In genomic region chr2:210002158-210003157, GRCh38 we compare ENCODE assay signal across 8 cellular contexts.
DNase-seq lines count a peak whose midpoint lies in the region; ATAC-seq lines count a peak whose summit lies in the region.

Gene RPE, plus strand, starts transcription at chr2:210002638. Its CDS starts 24 bp downstream, at chr2:210002662.

- peaks cover 0 to 37% (median 31%) of the 10 kb centered on the region in 11 experiments; a peak in 19 of 22 replicates for H3K36me3 ChIP-seq in BLaER1 treated with 17β-estradiol and CSF1 and Interleukin-3, amounts not matched to agents 10 nM and 100 nM

- peak within 1 kb of the TSS; percentile 81 to 99 (median 92) for H3K4me3 ChIP-seq in BLaER1 treated with 17β-estradiol and CSF1 and Interleukin-3, amounts not matched to agents 10 nM and 100 nM

- no peaks in the 10 kb centered on the region for H3K27me3 ChIP-seq in BLaER1 treated with 17β-estradiol and CSF1 and Interleukin-3, amounts not matched to agents 10 nM and 100 nM

- H3K9me3 ChIP-seq in BLaER1 treated with 17β-estradiol and CSF1 and Interleukin-3, amounts not matched to agents 10 nM and 100 nM (replicated peaks in 1 of 11): peaks cover 0 to 13% (median 5%) of the 10 kb centered on the region in 11 experiments; a peak in 11 of 22 replicates

- H4K20me1 ChIP-seq in BLaER1 treated with 17β-estradiol and CSF1 and Interleukin-3, amounts not matched to agents 10 nM and 100 nM: peaks cover 26 to 49% (median 38%) of the 10 kb centered on the region in 11 experiments; a peak in 21 of 22 replicates

- peak within 1 kb of the TSS; percentile 79 to 99 (median 92) for H3K4me2 ChIP-seq in BLaER1 treated with 17β-estradiol and CSF1 and Interleukin-3, amounts not matched to agents 10 nM and 100 nM

- H3K9ac ChIP-seq in BLaER1 treated with 17β-estradiol and CSF1 and Interleukin-3, amounts not matched to agents 10 nM and 100 nM: peak within 1 kb of the TSS; percentile 85 to 95 (median 90)

- DNase-seq in NCI-H748 (lab: John Stamatoyannopoulos, UW; ENCODE audit: unreplicated experiment) (peak; percentile 96), dedifferentiated amniotic fluid mesenchymal stem cell (ENCODE audit: extremely low spot score) (peak; percentile 96), left kidney (ENCODE audit: low read depth, low spot score) (peak; percentile 98)
- DNase-seq in activated CD4-positive, alpha-beta T cell treated with anti-CD3 and anti-CD28 coated beads, Interleukin-2, amount 50 U/mL, for 1 hour: peak; percentile 99
- DNase-seq in stimulated activated CD4-positive, alpha-beta T cell treated with anti-CD3 and anti-CD28 coated beads, Interleukin-2, amount 100 ng/mL, for 24 hours: peak; percentile 99

- peak within 1 kb of the TSS; percentile 78 to 96 (median 90) for H3K27ac ChIP-seq in BLaER1 treated with 17β-estradiol and CSF1 and Interleukin-3, amounts not matched to agents 10 nM and 100 nM

- peak; percentile 96 for ATAC-seq in GM19351 (IDR thresholded peaks at IDR 0.05; ENCODE audit: unreplicated experiment)
- peak; percentile 100 for ATAC-seq in HG03521 (IDR thresholded peaks at IDR 0.05; ENCODE audit: unreplicated experiment)

- H3K4me1 ChIP-seq in BLaER1 treated with 17β-estradiol and CSF1 and Interleukin-3, amounts not matched to agents 10 nM and 100 nM: peaks cover 30 to 49% (median 33%) of the 10 kb centered on the region in 10 experiments

Comparison
In these comparisons a context has a peak if more than half of its experiments do, and no peak if none do; other contexts are left out.
1. Peak in every context shown above with its lines: DNase-seq, ATAC-seq, H3K4me3 ChIP-seq and H3K27ac ChIP-seq.